In the genomic region with DNA sequence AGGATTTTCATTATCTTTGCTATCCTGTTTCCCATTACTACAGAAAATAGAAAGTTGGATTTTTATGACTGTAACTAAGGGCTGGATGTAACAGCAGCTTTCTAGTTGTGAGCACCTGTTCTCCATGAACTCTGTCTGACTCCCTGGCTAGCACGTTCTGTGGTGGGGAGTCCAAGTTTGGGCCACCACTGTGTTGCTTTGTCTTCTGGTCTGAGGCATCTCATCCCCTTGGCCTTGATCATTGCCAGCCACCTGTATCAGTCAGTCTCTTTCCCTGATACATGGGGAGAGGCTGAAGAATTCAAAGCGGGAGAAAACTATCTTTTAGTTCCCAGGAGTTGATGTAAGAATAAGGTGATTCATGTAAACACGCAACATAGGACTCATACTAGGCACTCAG, we compare ENCODE assay signal across 12 cellular contexts.
"Had no signal": no experiment of that assay in that cellular context is flagged by ENCODE, and none has a peak within 500 bp of the region (broad histone marks: within the 10 kb centered on the region; RNA-seq: fewer than 3 reads in every experiment).

No MANE protein-coding gene starts in this region.

- H3K27ac ChIP-seq: dorsolateral prefrontal cortex, epithelial cell of prostate, foreskin keratinocyte, thyroid gland, WERI-Rb-1 had no signal

- H3K27me3 ChIP-seq: dorsolateral prefrontal cortex, foreskin keratinocyte, thyroid gland had no signal

- DNase-seq: activated naive CD4-positive, alpha-beta T cell; left cardiac atrium had no signal

- H3K4me3 Mint-ChIP-seq: activated CD4-positive, alpha-beta T cell treated with anti-CD3 and anti-CD28 coated beads for 36 hours; activated naive CD8-positive, alpha-beta T cell treated with anti-CD3 and anti-CD28 coated beads for 36 hours; activated T-helper 17 cell treated with anti-CD3 and anti-CD28 coated beads, Interleukin-2, amount 50 U/mL, for 72 hours; nephron had no signal

- H3K27ac Mint-ChIP-seq: activated CD4-positive, alpha-beta T cell treated with anti-CD3 and anti-CD28 coated beads for 36 hours; activated naive CD8-positive, alpha-beta T cell treated with anti-CD3 and anti-CD28 coated beads for 36 hours; activated T-helper 17 cell treated with anti-CD3 and anti-CD28 coated beads, Interleukin-2, amount 50 U/mL, for 72 hours; nephron had no signal

- H3K4me3 ChIP-seq: dorsolateral prefrontal cortex, lung, thyroid gland had no signal

- H3K9me3 Mint-ChIP-seq: activated naive CD8-positive, alpha-beta T cell treated with anti-CD3 and anti-CD28 coated beads for 36 hours; activated T-helper 17 cell treated with anti-CD3 and anti-CD28 coated beads, Interleukin-2, amount 50 U/mL, for 72 hours; nephron had no signal

- H3K36me3 ChIP-seq: thyroid gland had no signal

- H3K27me3 Mint-ChIP-seq: activated CD4-positive, alpha-beta T cell treated with anti-CD3 and anti-CD28 coated beads for 36 hours; activated naive CD8-positive, alpha-beta T cell treated with anti-CD3 and anti-CD28 coated beads for 36 hours; activated T-helper 17 cell treated with anti-CD3 and anti-CD28 coated beads, Interleukin-2, amount 50 U/mL, for 72 hours had no signal

- H3K9me3 ChIP-seq: thyroid gland had no signal

- H3K4me1 Mint-ChIP-seq: activated CD4-positive, alpha-beta T cell treated with anti-CD3 and anti-CD28 coated beads for 36 hours; activated naive CD8-positive, alpha-beta T cell treated with anti-CD3 and anti-CD28 coated beads for 36 hours; activated T-helper 17 cell treated with anti-CD3 and anti-CD28 coated beads, Interleukin-2, amount 50 U/mL, for 72 hours; nephron had no signal

- H3K4me1 ChIP-seq: foreskin keratinocyte, thyroid gland had no signal
